Comparison of ENCODE assay signal across 9 cellular contexts in the genomic region with DNA sequence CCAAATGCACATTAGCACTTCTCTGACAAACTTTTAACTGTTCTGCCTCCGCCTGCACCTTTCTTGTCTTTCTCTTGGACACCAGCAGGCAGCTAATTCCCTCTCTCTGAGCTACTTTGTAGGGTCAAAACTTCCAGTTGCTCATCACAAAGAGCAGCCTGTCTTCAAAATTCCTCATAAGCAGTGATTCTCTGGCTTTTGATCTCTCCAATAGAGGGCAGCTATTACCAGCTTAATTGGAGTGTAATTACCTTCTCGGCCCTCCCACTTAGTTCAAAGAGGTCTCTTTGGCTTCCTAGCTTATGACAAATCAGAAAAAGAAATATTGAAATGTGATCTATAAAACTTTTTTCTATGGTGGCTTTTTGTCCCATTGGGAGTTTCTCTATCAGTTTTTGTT. TPM values are rescaled to one million over a fixed set of nuclear protein-coding genes. Genes with fewer than 3 reads are reported as not detected.
DNase-seq lines count a peak whose midpoint lies in the region; ATAC-seq and TF ChIP-seq lines count a peak whose summit lies in the region.
"Had no signal": no experiment of that assay in that cellular context is flagged by ENCODE, and none has a peak within 500 bp of the region (broad histone marks: within the 10 kb centered on the region; RNA-seq: fewer than 3 reads in every experiment).

No MANE protein-coding gene starts in this region.

- H3K27ac ChIP-seq in OCI-LY1 (ENCODE audit: low read depth, low read length, poor library complexity, severe bottlenecking) (no peak overlapping the region), psoas muscle (no peak overlapping the region)

- peak; percentile 31 for DNase-seq in NCI-H146 (lab: John Stamatoyannopoulos, UW)
- no peak for DNase-seq in NCI-H146 treated with DMSO at 0.1 percent for 48 hours (lab: John Stamatoyannopoulos, UW; ENCODE audit: unreplicated experiment)
- DNase-seq in psoas muscle: no peak
- DNase-seq in activated naive CD8-positive, alpha-beta T cell treated with anti-CD3 and anti-CD28 coated beads for 36 hours: no peak
- no peak for DNase-seq in NCI-H2171 treated with DMSO at 0.1 percent for 48 hours (lab: John Stamatoyannopoulos, UW)
- DNase-seq in cerebellar cortex (ENCODE audit: low spot score): no peak
- DNase-seq: NCI-H2081 treated with DMSO at 0.1 percent for 48 hours had no signal

- 51 to 65% (median 52%) methylated on average over 2 of the region's 2 CpGs for WGBS in psoas muscle, 3 donors

- no peak overlapping the region for H3K27ac Mint-ChIP-seq in activated naive CD8-positive, alpha-beta T cell treated with anti-CD3 and anti-CD28 coated beads for 36 hours

- peaks cover 5% of the 10 kb centered on the region for H3K27me3 Mint-ChIP-seq in activated naive CD8-positive, alpha-beta T cell treated with anti-CD3 and anti-CD28 coated beads for 36 hours

- intact Hi-C loops in psoas muscle (cut with DNase I): loop anchor here in 1 of 2 donors (5.0 kb wide), 1 partner anchor 103 kb away; no protein-coding TSS in a partner anchor

- no peaks in the 10 kb centered on the region for H3K27me3 ChIP-seq in OCI-LY1 (ENCODE audit: insufficient read depth, low read length)
- peaks cover 0 to 2% (median 0%) of the 10 kb centered on the region in 3 donors for H3K27me3 ChIP-seq in psoas muscle (ENCODE audit: insufficient read depth in 3 of 3, low read length in 2 of 3)

- H3K9me3 ChIP-seq in OCI-LY1 (ENCODE audit: low read length) (no peaks in the 10 kb centered on the region), psoas muscle (no peaks in the 10 kb centered on the region)

- ATAC-seq in esophagus mucosa (peak; percentile 32), psoas muscle (peak; percentile 51 to 86 (median 58))

- H3K4me3 ChIP-seq in OCI-LY1 (ENCODE audit: low read depth, low read length, poor library complexity, severe bottlenecking): no peak overlapping the region
- H3K4me3 ChIP-seq in psoas muscle: no peak overlapping the region

- no peaks in the 10 kb centered on the region for H3K4me1 ChIP-seq in OCI-LY1 (ENCODE audit: insufficient read depth, low read length, severe bottlenecking)
- H3K4me1 ChIP-seq in psoas muscle: peaks cover 7% of the 10 kb centered on the region

- no peaks in the 10 kb centered on the region for H3K9me3 Mint-ChIP-seq in activated naive CD8-positive, alpha-beta T cell treated with anti-CD3 and anti-CD28 coated beads for 36 hours

- TF ChIP-seq CTCF in OCI-LY1 (IDR thresholded peaks at IDR 0.05; ENCODE audit: low read length) (peak; percentile 46; the same call in 1 of the 2 replicates), psoas muscle (IDR thresholded peaks at IDR 0.05) (peak; percentile 46)

- no peaks in the 10 kb centered on the region for H4K20me1 ChIP-seq in OCI-LY1 (ENCODE audit: insufficient read depth, low read length)

- peaks cover 15% of the 10 kb centered on the region for H3K4me1 Mint-ChIP-seq in activated naive CD8-positive, alpha-beta T cell treated with anti-CD3 and anti-CD28 coated beads for 36 hours

- H3K36me3 ChIP-seq in OCI-LY1 (ENCODE audit: insufficient read depth, low read length) (no peaks in the 10 kb centered on the region), psoas muscle (ENCODE audit: insufficient read depth in 1 of 2, low read depth in 1 of 2) (no peaks in the 10 kb centered on the region)

- H3K79me2 ChIP-seq in OCI-LY1 (ENCODE audit: insufficient read depth, low read length): no peaks in the 10 kb centered on the region

- H2AFZ ChIP-seq in OCI-LY1 (ENCODE audit: low read length): no peak overlapping the region

- no peaks in the 10 kb centered on the region for H3F3A ChIP-seq in OCI-LY1 (ENCODE audit: insufficient read depth, low read length)

- H3K4me3 Mint-ChIP-seq in activated naive CD8-positive, alpha-beta T cell treated with anti-CD3 and anti-CD28 coated beads for 36 hours: no peak overlapping the region

- no peaks in the 10 kb centered on the region for H3K36me3 Mint-ChIP-seq in activated naive CD8-positive, alpha-beta T cell treated with anti-CD3 and anti-CD28 coated beads for 36 hours

- H3K4me2 ChIP-seq in OCI-LY1 (ENCODE audit: low read length): no peak overlapping the region

- no peak overlapping the region for H3K9ac ChIP-seq in OCI-LY1 (ENCODE audit: low read length)

- no peaks in the 10 kb centered on the region for H3K9me2 ChIP-seq in OCI-LY1 (ENCODE audit: low read depth, low read length)

RNA-seq across cellular contexts. Expression of a gene that starts 43.6 kb away (rescaled TPM):
- total RNA-seq in esophagus mucosa (112 TPM), psoas muscle (100 to 1,000 TPM; 175 to 258 (median 233) TPM)
- 100 to 1,000 TPM; 126 to 283 (median 135) TPM for polyA plus RNA-seq in psoas muscle
- 100 to 1,000 TPM; 142 to 148 TPM for total RNA-seq in activated naive CD8-positive, alpha-beta T cell treated with anti-CD3 and anti-CD28 coated beads for 36 hours
